9 cellular contexts compared by ENCODE assay signal in the genomic region with DNA sequence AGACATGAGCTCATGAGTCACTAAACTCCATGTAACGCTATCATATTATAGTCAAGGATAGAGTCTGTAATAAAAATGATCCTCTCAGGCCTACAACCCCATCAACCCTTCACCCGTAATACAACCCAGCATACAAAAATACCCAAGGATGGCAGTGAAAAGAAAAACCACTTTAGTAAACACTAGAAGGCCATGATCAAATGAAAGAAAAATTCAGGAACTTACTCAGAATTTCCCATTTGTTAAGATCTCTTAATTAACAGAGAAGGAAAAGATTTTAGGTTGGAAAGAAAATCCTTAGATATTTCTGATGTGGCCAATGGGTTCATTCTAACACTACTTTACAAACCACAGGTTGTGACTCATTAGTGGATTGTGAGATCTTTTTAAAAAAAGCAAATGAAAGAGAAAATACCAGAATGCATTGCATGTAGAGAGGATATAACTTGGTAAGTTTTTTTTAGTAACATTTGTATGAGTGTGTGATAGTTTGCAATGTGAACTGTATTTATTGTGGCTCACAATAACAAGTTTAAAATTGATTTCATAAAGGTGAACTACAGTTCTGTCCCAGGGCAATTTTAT. TPM values are rescaled to one million over a fixed set of nuclear protein-coding genes. Genes with fewer than 3 reads are reported as not detected.
DNase-seq lines count a peak whose midpoint lies in the region; ATAC-seq, FAIRE-seq and TF ChIP-seq lines count a peak whose summit lies in the region.
"Had no signal": no experiment of that assay in that cellular context is flagged by ENCODE, and none has a peak within 500 bp of the region (broad histone marks: within the 10 kb centered on the region; RNA-seq: fewer than 3 reads in every experiment).

No MANE protein-coding gene starts in this region.

- H3K27ac Mint-ChIP-seq in activated naive CD4-positive, alpha-beta T cell treated with anti-CD3 and anti-CD28 coated beads, Interleukin-2, amount 50 U/mL, for 72 hours = peak overlapping the region in 1 of 2 donors; percentile 45

- H3K4me3 ChIP-seq in small intestine (ENCODE audit: low read depth in 1 of 2, low read length in 2 of 2) (no peak overlapping the region), dorsolateral prefrontal cortex (no peak overlapping the region)

- peaks cover 0 to 10% of the 10 kb centered on the region in 2 donors for H3K9me3 Mint-ChIP-seq in activated naive CD4-positive, alpha-beta T cell treated with anti-CD3 and anti-CD28 coated beads, Interleukin-2, amount 50 U/mL, for 72 hours

- no peak for TF ChIP-seq CTCF in dorsolateral prefrontal cortex (IDR thresholded peaks at IDR 0.05 in 54 of 56, conservative IDR thresholded peaks at IDR 0.05 in 2 of 56; ENCODE audit: low read depth in 1 of 56, partially characterized antibody in 56 of 56)

- H3K36me3 ChIP-seq in small intestine (ENCODE audit: control insufficient read depth in 2 of 2, insufficient read depth in 2 of 2, low read length in 2 of 2) = no peaks in the 10 kb centered on the region

- no peak for FAIRE-seq in small intestine (lab: Jason Lieb, UNC)
- no peak for FAIRE-seq in urothelium cell line (lab: Jason Lieb, UNC)
- FAIRE-seq: endometrium had no signal

- H3K27me3 ChIP-seq in small intestine (ENCODE audit: control insufficient read depth in 2 of 2, insufficient read depth in 2 of 2, low read length in 2 of 2) = no peaks in the 10 kb centered on the region
- no peaks in the 10 kb centered on the region for H3K27me3 ChIP-seq in dorsolateral prefrontal cortex

- no peak overlapping the region for H3K27ac ChIP-seq in small intestine (ENCODE audit: low read depth in 1 of 2, low read length in 1 of 2)
- H3K27ac ChIP-seq in dorsolateral prefrontal cortex = no peak overlapping the region

- H3K36me3 Mint-ChIP-seq in activated naive CD4-positive, alpha-beta T cell treated with anti-CD3 and anti-CD28 coated beads, Interleukin-2, amount 50 U/mL, for 72 hours = no peaks in the 10 kb centered on the region

- ATAC-seq in GM19035 (IDR thresholded peaks at IDR 0.05; ENCODE audit: unreplicated experiment) = peak; percentile 43
- peak; percentile 37 for ATAC-seq in HG03139 (IDR thresholded peaks at IDR 0.05; ENCODE audit: unreplicated experiment)
- peak; percentile 86 to 92 for ATAC-seq in activated naive CD4-positive, alpha-beta T cell treated with anti-CD3 and anti-CD28 coated beads, Interleukin-2, amount 50 U/mL, for 72 hours

- H3K9me3 ChIP-seq in small intestine (ENCODE audit: control insufficient read depth, low read depth) = no peaks in the 10 kb centered on the region

- DNase-seq in AG20443 (ENCODE audit: low spot score) = peak; percentile 55
- no peak for DNase-seq in activated naive CD4-positive, alpha-beta T cell treated with anti-CD3 and anti-CD28 coated beads, Interleukin-2, amount 50 U/mL, for 72 hours (ENCODE audit: low spot score in 2 of 2)
- DNase-seq in NCI-H2081 (lab: John Stamatoyannopoulos, UW) = no peak
- no peak for DNase-seq in small intestine
- DNase-seq in dorsolateral prefrontal cortex = no peak
- no peak for DNase-seq in urothelium cell line (ENCODE audit: low spot score)

- intact Hi-C loops in dorsolateral prefrontal cortex (cut with DNase I) = loop anchor here in 1 of 2 donors (10.0 kb wide), 1 partner anchor 274 kb away; the partner anchor contains the start of gene LYRM2

- no peaks in the 10 kb centered on the region for H3K4me1 ChIP-seq in small intestine (ENCODE audit: control insufficient read depth in 2 of 2, insufficient read depth in 1 of 2, low read depth in 1 of 2, low read length in 1 of 2)

- 86 to 94% (median 89%) methylated on average over 2 of the region's 2 CpGs for WGBS in small intestine, 3 donors

RNA-seq across cellular contexts. Expression of gene UBE2J1, which starts 8.0 kb away (rescaled TPM):
- total RNA-seq in activated naive CD4-positive, alpha-beta T cell treated with anti-CD3 and anti-CD28 coated beads, Interleukin-2, amount 50 U/mL, for 72 hours = 10 to 100 TPM; 15.2 to 20.5 TPM
- 10 to 100 TPM; 34.1 to 65.1 (median 43.6) TPM for polyA plus RNA-seq in small intestine
- total RNA-seq in dorsolateral prefrontal cortex = 10 to 100 TPM; 16.6 to 28.5 (median 23.0) TPM

RNA-seq across cellular contexts. Expression of gene GABRR2, which starts 45.4 kb away (rescaled TPM):
- total RNA-seq in activated naive CD4-positive, alpha-beta T cell treated with anti-CD3 and anti-CD28 coated beads, Interleukin-2, amount 50 U/mL, for 72 hours = under 1 TPM; 0.14 to 0.29 TPM
- under 1 TPM; 0.33 to 0.81 (median 0.67) TPM for polyA plus RNA-seq in small intestine
- 1 to 10 TPM in 22 of 120 experiments, under 1 TPM in 61, not detected in 37; 0.28 to 3.0 (median 0.72) TPM for total RNA-seq in dorsolateral prefrontal cortex

RNA-seq across cellular contexts. Expression of gene RRAGD, which starts 51.6 kb away (rescaled TPM):
- total RNA-seq in activated naive CD4-positive, alpha-beta T cell treated with anti-CD3 and anti-CD28 coated beads, Interleukin-2, amount 50 U/mL, for 72 hours = 10 to 100 TPM; 20.2 to 20.5 TPM
- polyA plus RNA-seq in small intestine = 1 to 10 TPM in 2 of 3 donors, under 1 TPM in 1; 0.67 to 3.2 (median 1.9) TPM
- total RNA-seq in dorsolateral prefrontal cortex = 10 to 100 TPM; 31.7 to 65.1 (median 45.2) TPM

Comparison
In these comparisons a context has a peak if more than half of its experiments do, and no peak if none do; other contexts are left out.
1. ATAC-seq: peak in every context shown above with its lines; median percentile 89 in activated naive CD4-positive, alpha-beta T cell treated with anti-CD3 and anti-CD28 coated beads, Interleukin-2, amount 50 U/mL, for 72 hours; 43 in GM19035; 37 in HG03139.